ENCODE assay signal across 8 cellular contexts in genomic region chr6:98845201-98846020, GRCh38. TPM values are rescaled to one million over a fixed set of nuclear protein-coding genes. Genes with fewer than 3 reads are reported as not detected.
A peak's percentile ranks its signal among the peaks of the same experiment; 100 is the strongest.
DNase-seq lines count a peak whose midpoint lies in the region; ATAC-seq, FAIRE-seq and TF ChIP-seq lines count a peak whose summit lies in the region.

No MANE protein-coding gene starts in this region.

- H3K4me1 ChIP-seq in Karpas-422 (ENCODE audit: low read length) (no peaks in the 10 kb centered on the region), neuron (ENCODE audit: insufficient read depth, low read length) (peaks cover 34% of the 10 kb centered on the region), tibial artery (peaks cover 0 to 43% (median 27%) of the 10 kb centered on the region in 4 donors)

- no peak overlapping the region for H3K4me2 ChIP-seq in Karpas-422 (ENCODE audit: low read depth, low read length, poor library complexity, severe bottlenecking)

- H3K9me3 ChIP-seq in Karpas-422 (ENCODE audit: low read length), result no peaks in the 10 kb centered on the region
- no peaks in the 10 kb centered on the region for H3K9me3 ChIP-seq in neuron (ENCODE audit: low read length)
- H3K9me3 ChIP-seq in tibial artery, result no peaks in the 10 kb centered on the region

- no peak overlapping the region for H3K27ac ChIP-seq in Karpas-422 (ENCODE audit: low read length)
- no peak overlapping the region for H3K27ac ChIP-seq in tibial artery

- H3K9ac ChIP-seq in Karpas-422 (ENCODE audit: low read length), result no peak overlapping the region

- H3K4me3 ChIP-seq in Karpas-422 (ENCODE audit: low read length) (no peak overlapping the region), fibroblast of villous mesenchyme (ENCODE audit: low read depth, low read length) (peak overlapping the region; percentile 19), neuron (ENCODE audit: low read length) (peak overlapping the region; percentile 99), tibial artery (peak overlapping the region in 1 of 2 donors; percentile 34)

- peak; percentile 60 for ATAC-seq in GM21825 (IDR thresholded peaks at IDR 0.05; ENCODE audit: unreplicated experiment)

- DNase-seq in EH (ENCODE audit: low read depth) (peak; percentile 82), Karpas-422 (peak; percentile 84), RCC 7860 (ENCODE audit: low spot score) (peak; percentile 41), fibroblast of villous mesenchyme (ENCODE audit: low read depth) (peak; percentile 82), tibial artery (peak; percentile 69 to 83)
- peak; percentile 48 for DNase-seq in activated effector memory CD4-positive, alpha-beta T cell treated with Interleukin-2 at 50 U/mL for 16 hours

- peak; percentile 12 for FAIRE-seq in RCC 7860 (lab: Jason Lieb, UNC)

- intact Hi-C loops in tibial artery (cut with DNase I; ENCODE audit: low total_unique reads), result no loop called here

- H3K9me2 ChIP-seq in Karpas-422 (replicated peaks; ENCODE audit: insufficient read depth, low read length), result no peaks in the 10 kb centered on the region

- no peaks in the 10 kb centered on the region for H3K79me2 ChIP-seq in Karpas-422 (ENCODE audit: low read length)

- H2AFZ ChIP-seq in Karpas-422 (ENCODE audit: low read length) (no peak overlapping the region), neuron (ENCODE audit: low read depth, low read length) (no peak overlapping the region)

- TF ChIP-seq CTCF in fibroblast of villous mesenchyme (IDR thresholded peaks at IDR 0.05; ENCODE audit: insufficient read depth, low read depth, low read length) (peak; percentile 92), tibial artery (IDR thresholded peaks at IDR 0.05) (peak; percentile 62 to 81)

- H3K27me3 ChIP-seq in Karpas-422 (ENCODE audit: low read length), result no peaks in the 10 kb centered on the region
- no peaks in the 10 kb centered on the region for H3K27me3 ChIP-seq in neuron (ENCODE audit: insufficient read depth, low read length)
- peaks cover 9 to 88% of the 10 kb centered on the region in 2 donors for H3K27me3 ChIP-seq in tibial artery

- H4K20me1 ChIP-seq in Karpas-422 (ENCODE audit: insufficient read depth, low read depth, low read length), result no peaks in the 10 kb centered on the region

- no peaks in the 10 kb centered on the region for H3K36me3 ChIP-seq in Karpas-422 (ENCODE audit: insufficient read depth, low read length)
- H3K36me3 ChIP-seq in neuron (ENCODE audit: insufficient read depth, low read length), result peaks cover 75% of the 10 kb centered on the region
- H3K36me3 ChIP-seq in tibial artery, result no peaks in the 10 kb centered on the region

RNA-seq across cellular contexts. Expression of gene POU3F2, which starts 11.0 kb away (rescaled TPM):
- not detected in 2 replicates for total RNA-seq in Karpas-422 (2014; rRNA removed; shearing (Covaris generic); ENCODE audit: low replicate concordance)
- not detected in 2 replicates for total RNA-seq in fibroblast of villous mesenchyme
